In the genomic region with DNA sequence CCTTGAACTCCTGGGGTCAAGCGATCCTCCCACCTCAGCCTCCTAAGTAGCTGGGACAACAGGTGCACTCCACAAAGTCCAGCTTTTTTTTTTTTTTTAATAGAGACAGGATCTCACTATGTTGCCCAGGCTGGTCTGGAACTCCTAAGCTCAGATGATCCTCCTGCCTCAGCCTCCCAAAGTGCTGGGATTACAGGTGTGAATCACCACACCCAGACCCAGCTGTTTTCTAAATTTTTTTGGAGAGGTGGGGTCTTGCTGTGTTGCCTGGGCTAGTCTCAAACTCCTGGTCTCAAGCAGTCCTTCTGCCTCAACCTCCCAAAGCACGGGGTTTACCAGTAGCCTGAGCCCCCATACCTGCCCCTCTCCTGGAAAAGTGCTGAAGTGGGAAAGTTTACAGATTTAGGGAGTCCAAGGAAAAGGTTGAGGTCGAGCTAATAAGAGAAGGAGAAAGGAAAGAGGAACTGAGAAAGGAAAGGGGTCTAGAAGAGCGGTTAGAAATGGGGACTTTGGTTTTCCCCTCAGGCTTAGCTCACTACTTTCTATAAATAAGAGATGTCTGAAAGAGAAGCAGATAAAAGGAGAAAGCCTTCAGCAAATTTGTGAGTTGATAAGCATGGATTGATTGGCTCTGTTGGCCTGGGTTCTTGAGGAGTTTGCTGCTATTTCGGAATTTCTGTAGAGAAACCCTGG, we compare ENCODE assay signal across 9 cellular contexts. TPM values are rescaled to one million over a fixed set of nuclear protein-coding genes. Genes with fewer than 3 reads are reported as not detected.
A peak's percentile ranks its signal among the peaks of the same experiment; 100 is the strongest.
DNase-seq lines count a peak whose midpoint lies in the region; ATAC-seq and TF ChIP-seq lines count a peak whose summit lies in the region.
"Had no signal": no experiment of that assay in that cellular context is flagged by ENCODE, and none has a peak within 500 bp of the region (broad histone marks: within the 10 kb centered on the region; RNA-seq: fewer than 3 reads in every experiment).

No MANE protein-coding gene starts in this region.

- H3K36me3 ChIP-seq in PC-9 (ENCODE audit: low read depth) (0 out of 2 replicates have a peak, but pooled peaks cover 8% of the 10 kb centered on the region), sigmoid colon (no peaks in the 10 kb centered on the region)

- ATAC-seq in GM18498 (IDR thresholded peaks at IDR 0.05; ENCODE audit: unreplicated experiment) (peak; percentile 53), GM21447 (IDR thresholded peaks at IDR 0.05; ENCODE audit: unreplicated experiment) (peak; percentile 63), HG03135 (IDR thresholded peaks at IDR 0.05; ENCODE audit: unreplicated experiment) (peak; percentile 64)

- TF ChIP-seq CTCF in PC-9 (conservative IDR thresholded peaks at IDR 0.05) (no peak), nephron progenitor cell (IDR thresholded peaks at IDR 0.05) (no peak), sigmoid colon (IDR thresholded peaks at IDR 0.05) (no peak)

- DNase-seq in PC-9 (no peak), nephron progenitor cell (no peak), caudate nucleus (lab: John Stamatoyannopoulos, UW) (no peak), sigmoid colon (no peak)
- no peak for DNase-seq in activated CD4-positive, alpha-beta T cell treated with anti-CD3 and anti-CD28 coated beads, Interleukin-2, amount 10 ng/mL, durations not matched to agents 7 days and 5 days
- DNase-seq: NCI-H69 had no signal

- H4K20me1 ChIP-seq in PC-9 (ENCODE audit: insufficient read depth), result peaks cover 94% of the 10 kb centered on the region

- H3K27ac Mint-ChIP-seq in nephron progenitor cell, result no peak overlapping the region
- H3K27ac Mint-ChIP-seq in activated CD4-positive, alpha-beta T cell treated with anti-CD3 and anti-CD28 coated beads, Interleukin-2, amount 10 ng/mL, durations not matched to agents 7 days and 5 days, result no peak overlapping the region

- no peak for TF ChIP-seq EP300 in sigmoid colon (IDR thresholded peaks at IDR 0.05)

- no peaks in the 10 kb centered on the region for H3K27me3 ChIP-seq in PC-9 (ENCODE audit: insufficient read depth, low read depth)
- H3K27me3 ChIP-seq in sigmoid colon, result no peaks in the 10 kb centered on the region

- no peaks in the 10 kb centered on the region for H3K27me3 Mint-ChIP-seq in nephron progenitor cell (ENCODE audit: low read depth, poor library complexity)
- no peaks in the 10 kb centered on the region for H3K27me3 Mint-ChIP-seq in activated CD4-positive, alpha-beta T cell treated with anti-CD3 and anti-CD28 coated beads, Interleukin-2, amount 10 ng/mL, durations not matched to agents 7 days and 5 days

- TF ChIP-seq POLR2A in sigmoid colon (IDR thresholded peaks at IDR 0.05), result no peak

- no peak overlapping the region for H3K4me2 ChIP-seq in PC-9

- H2AFZ ChIP-seq in PC-9, result no peak overlapping the region

- no peaks in the 10 kb centered on the region for H3K36me3 Mint-ChIP-seq in nephron progenitor cell (ENCODE audit: low read depth)
- H3K36me3 Mint-ChIP-seq in activated CD4-positive, alpha-beta T cell treated with anti-CD3 and anti-CD28 coated beads, Interleukin-2, amount 10 ng/mL, durations not matched to agents 7 days and 5 days (ENCODE audit: low read depth), result peaks cover 6% of the 10 kb centered on the region

- H3K4me3 Mint-ChIP-seq in nephron progenitor cell, result no peak overlapping the region
- H3K4me3 Mint-ChIP-seq in activated CD4-positive, alpha-beta T cell treated with anti-CD3 and anti-CD28 coated beads, Interleukin-2, amount 10 ng/mL, durations not matched to agents 7 days and 5 days, result no peak overlapping the region

- H3K4me3 ChIP-seq in PC-9, result no peak overlapping the region
- no peak overlapping the region for H3K4me3 ChIP-seq in sigmoid colon

- CTCF ChIA-PET in PC-9 (lab: Charles Lee), result no interaction called here
- CTCF ChIA-PET in activated CD4-positive, alpha-beta T cell treated with anti-CD3 and anti-CD28 coated beads, Interleukin-2, amount 10 ng/mL, durations not matched to agents 7 days and 5 days (lab: Charles Lee), result interaction anchor here (0.6 to 0.7 kb wide), 2 partner anchors 18 to 365 kb away, joined by 3 to 4 read pairs; no protein-coding TSS in a partner anchor

- H3K27ac ChIP-seq in PC-9 (peak overlapping the region; percentile 30; the same call in 1 of the 2 replicates), caudate nucleus (ENCODE audit: low read depth, low read length) (no peak overlapping the region), sigmoid colon (no peak overlapping the region)

- H3K9me3 Mint-ChIP-seq in nephron progenitor cell, result no peaks in the 10 kb centered on the region
- H3K9me3 Mint-ChIP-seq in activated CD4-positive, alpha-beta T cell treated with anti-CD3 and anti-CD28 coated beads, Interleukin-2, amount 10 ng/mL, durations not matched to agents 7 days and 5 days, result no peaks in the 10 kb centered on the region

- peaks cover 29% of the 10 kb centered on the region for H3K4me1 Mint-ChIP-seq in nephron progenitor cell
- H3K4me1 Mint-ChIP-seq in activated CD4-positive, alpha-beta T cell treated with anti-CD3 and anti-CD28 coated beads, Interleukin-2, amount 10 ng/mL, durations not matched to agents 7 days and 5 days, result peaks cover 24% of the 10 kb centered on the region

- H3K79me2 ChIP-seq in PC-9 (ENCODE audit: low read depth), result peaks cover 99% of the 10 kb centered on the region

- H3K9me3 ChIP-seq in PC-9 (ENCODE audit: insufficient read depth, low read depth), result no peaks in the 10 kb centered on the region
- H3K9me3 ChIP-seq in sigmoid colon, result no peaks in the 10 kb centered on the region

- POLR2A ChIA-PET in PC-9 (lab: Charles Lee; ENCODE audit: unreplicated experiment), result no interaction called here
- POLR2A ChIA-PET in activated CD4-positive, alpha-beta T cell treated with anti-CD3 and anti-CD28 coated beads, Interleukin-2, amount 10 ng/mL, durations not matched to agents 7 days and 5 days (lab: Charles Lee), result interaction anchor here (0.8 kb wide), 1 partner anchor 88 kb away, joined by 5 read pairs; a partner anchor contains a TSS

- intact Hi-C loops in PC-9 (cut with micrococcal nuclease; ENCODE audit: unreplicated experiment), result no loop called here
- intact Hi-C loops in sigmoid colon (cut with DNase I), result no loop called here

- no peaks in the 10 kb centered on the region for H3K9me2 ChIP-seq in PC-9 (ENCODE audit: insufficient read depth)

- BruUV-seq in PC-9 (replicated peaks; lab: Mats Ljungman, UMichigan), result no TSS peak

- H3F3A ChIP-seq in PC-9 (ENCODE audit: insufficient read depth, low read depth), result peaks cover 21% of the 10 kb centered on the region

- WGBS in sigmoid colon, 2 donors, result 66 to 72% methylated on average over 5 of the region's 5 CpGs

- H3K4me1 ChIP-seq in PC-9 (replicated peaks; ENCODE audit: insufficient read depth), result no peaks in the 10 kb centered on the region
- H3K4me1 ChIP-seq in sigmoid colon, result peaks cover 0 to 46% (median 17%) of the 10 kb centered on the region in 4 donors

RNA-seq across cellular contexts. Expression of a gene that starts 23.6 kb away (rescaled TPM):
- 65.6 and 102 TPM in 2 replicates for total RNA-seq in PC-9 (2021)
- 10 to 100 TPM; 65.5 to 66.1 TPM for total RNA-seq in activated CD4-positive, alpha-beta T cell treated with anti-CD3 and anti-CD28 coated beads, Interleukin-2, amount 10 ng/mL, durations not matched to agents 7 days and 5 days
- 100 to 1,000 TPM in 2 of 4 donors, 10 to 100 TPM in 2; 61.4 to 145 (median 104) TPM for total RNA-seq in sigmoid colon
- polyA plus RNA-seq in sigmoid colon, result 100 to 1,000 TPM in 1 of 3 donors, 10 to 100 TPM in 2; 78.7 to 108 (median 95.3) TPM
